ENCODE assay signal across 8 cellular contexts in the genomic region with DNA sequence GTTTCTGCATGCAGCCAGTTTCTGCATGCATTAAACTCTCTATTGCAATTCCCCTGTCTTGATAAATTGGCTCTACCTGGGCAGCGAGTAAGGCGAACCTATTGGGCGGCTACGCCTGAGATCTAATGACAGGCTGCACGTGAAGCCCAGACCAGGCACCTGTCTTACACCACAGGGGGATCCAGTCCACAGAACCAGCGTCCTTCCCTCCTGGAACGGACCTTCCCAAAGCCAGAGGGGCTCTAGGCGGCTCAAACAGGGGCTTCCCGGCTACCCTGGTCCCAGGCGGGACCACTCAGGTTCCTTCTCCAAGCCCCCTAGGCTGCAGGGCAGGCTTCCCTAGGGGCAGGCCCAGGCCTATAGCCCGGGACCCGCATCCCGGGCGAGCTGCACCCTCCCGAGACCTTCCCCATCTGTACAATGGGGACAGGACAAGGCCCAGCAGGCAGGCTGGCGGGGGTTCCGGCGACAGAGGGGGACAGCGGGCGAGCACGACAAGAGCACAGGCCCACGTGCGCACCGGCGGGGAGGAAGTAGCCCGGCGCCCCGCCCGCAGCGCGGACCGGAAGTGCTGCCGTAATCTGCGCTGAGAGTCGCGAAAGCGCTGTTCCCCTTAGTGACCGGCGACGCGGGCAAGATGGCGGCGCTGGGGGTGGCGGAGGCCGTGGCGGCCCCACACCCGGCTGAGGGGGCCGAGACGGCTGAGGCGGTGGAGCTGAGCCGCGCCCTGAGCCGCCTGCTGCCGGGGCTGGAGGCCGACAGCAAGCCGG. TPM values are rescaled to one million over a fixed set of nuclear protein-coding genes. Genes with fewer than 3 reads are reported as not detected.
A peak's percentile ranks its signal among the peaks of the same experiment; 100 is the strongest.
DNase-seq lines count a peak whose midpoint lies in the region; ATAC-seq and TF ChIP-seq lines count a peak whose summit lies in the region.

Gene DNAAF5 (plus strand): TSS at position 616 of the 770 bp plus-strand sequence. CDS start 22 bp downstream, at position 638.

- DNase-seq in GDM1 (lab: John Stamatoyannopoulos, UW) (peak; percentile 78), H9 (peak; percentile 88), M059J (ENCODE audit: low read depth) (peak; percentile 82), SJSA1 (ENCODE audit: low read depth in 1 of 2, low spot score in 2 of 2) (peak; percentile 64 to 81), nucleus accumbens (lab: John Stamatoyannopoulos, UW) (peak in 54 of 56 donors; percentile 38 to 90 (median 74)), superior temporal gyrus (ENCODE audit: extremely low spot score) (peak; percentile 90)
- peak; percentile 63 to 82 (median 70) for DNase-seq in activated naive CD4-positive, alpha-beta T cell (lab: John Stamatoyannopoulos, UW)

- peaks cover 56 to 72% (median 61%) of the 10 kb centered on the region in 3 experiments for H3K36me3 Mint-ChIP-seq in H9 (ENCODE audit: insufficient read depth in 1 of 3, low read depth in 3 of 3)

- TF ChIP-seq CTCF in H9 (conservative IDR thresholded peaks at IDR 0.05) = no peak
- no peak for TF ChIP-seq CTCF in gastroesophageal sphincter (IDR thresholded peaks at IDR 0.05)

- H3K4me1 ChIP-seq in H9 (ENCODE audit: insufficient read depth, low read length) (no peaks in the 10 kb centered on the region; the same call in 1 of the 2 replicates), SJSA1 (replicated peaks) (peaks cover 13% of the 10 kb centered on the region), gastroesophageal sphincter (peaks cover 0 to 44% (median 18%) of the 10 kb centered on the region in 3 donors)

- no peak within 1 kb of the TSS for H3T11ph ChIP-seq in H9 (ENCODE audit: low read length)

- H3K4me1 Mint-ChIP-seq in H9 = peaks cover 15 to 18% of the 10 kb centered on the region in 2 experiments

- H3K27ac ChIP-seq in H9 (ENCODE audit: insufficient read length, low read depth, low read length) (no peak within 1 kb of the TSS), SJSA1 (peak within 1 kb of the TSS; percentile 7; the same call in 1 of the 2 replicates), gastroesophageal sphincter (peak within 1 kb of the TSS in 3 of 4 donors; percentile 82 to 85 (median 85))

- peak within 1 kb of the TSS; percentile 37 for H3K9ac ChIP-seq in H9 (ENCODE audit: extremely low read depth, insufficient read length, low read length)

- H3K9me3 ChIP-seq in H9 (ENCODE audit: control insufficient read depth, low read depth, low read length) = no peaks in the 10 kb centered on the region
- H3K9me3 ChIP-seq in SJSA1 (replicated peaks) = peaks cover 12% of the 10 kb centered on the region
- no peaks in the 10 kb centered on the region for H3K9me3 ChIP-seq in gastroesophageal sphincter

- peaks cover 9% of the 10 kb centered on the region for H3K23me2 ChIP-seq in H9 (ENCODE audit: insufficient read length, low read depth, low read length, poor library complexity, severe bottlenecking)

- no peaks in the 10 kb centered on the region for H3K79me1 ChIP-seq in H9 (ENCODE audit: insufficient read depth, low read depth, low read length, poor library complexity, severe bottlenecking)

- no peak within 1 kb of the TSS; the same call in 1 of the 2 replicates for H3K14ac ChIP-seq in H9 (ENCODE audit: insufficient read depth, low read length)

- H3K9me3 Mint-ChIP-seq in H9 = peaks cover 42 to 44% of the 10 kb centered on the region in 2 experiments

- H3K27ac Mint-ChIP-seq in H9 = peak within 1 kb of the TSS in 2 of 3 experiments; percentile 55 to 81; a peak in 3 of 7 replicates

- no peaks in the 10 kb centered on the region for H3K27me3 ChIP-seq in H9 (ENCODE audit: insufficient read depth, low read length)
- H3K27me3 ChIP-seq in SJSA1 (replicated peaks) = no peaks in the 10 kb centered on the region
- no peaks in the 10 kb centered on the region for H3K27me3 ChIP-seq in gastroesophageal sphincter

- H3K4me2 ChIP-seq in H9 (ENCODE audit: insufficient read depth, insufficient read length, low read length) = peak within 1 kb of the TSS; percentile 38

- H3K27me3 Mint-ChIP-seq in H9 (ENCODE audit: low read depth) = no peaks in the 10 kb centered on the region

- H4K5ac ChIP-seq in H9 (ENCODE audit: insufficient read length, low read depth, low read length) = no peak within 1 kb of the TSS

- no peak within 1 kb of the TSS for H2BK12ac ChIP-seq in H9 (ENCODE audit: insufficient read length, low read depth, low read length)

- peak; percentile 94 for ATAC-seq in gastroesophageal sphincter

- H3K23ac ChIP-seq in H9 (ENCODE audit: insufficient read length, low read depth, low read length) = no peak within 1 kb of the TSS

- H3K4me3 Mint-ChIP-seq in H9 = peak within 1 kb of the TSS; percentile 85 to 96

- H3K56ac ChIP-seq in H9 (ENCODE audit: insufficient read length, low read depth, low read length) = no peak within 1 kb of the TSS

- no peak within 1 kb of the TSS for H4K8ac ChIP-seq in H9 (replicated peaks; ENCODE audit: insufficient read length, low read depth, low read length)

- H2BK15ac ChIP-seq in H9 (ENCODE audit: low read depth, low read length) = no peak within 1 kb of the TSS

- no peak within 1 kb of the TSS for H2AK5ac ChIP-seq in H9 (ENCODE audit: insufficient read length, low read length)

- H4K91ac ChIP-seq in H9 (ENCODE audit: insufficient read length, low read depth, low read length) = no peak within 1 kb of the TSS

- TF ChIP-seq POLR2A in gastroesophageal sphincter (IDR thresholded peaks at IDR 0.05) = peak; percentile 9 to 45

- H2BK20ac ChIP-seq in H9 (ENCODE audit: low read depth, low read length, poor library complexity, severe bottlenecking) = no peak within 1 kb of the TSS

- H3K36me3 ChIP-seq in SJSA1 = peaks cover 11% of the 10 kb centered on the region
- peaks cover 0 to 26% of the 10 kb centered on the region in 2 donors for H3K36me3 ChIP-seq in gastroesophageal sphincter

- H3K4me3 ChIP-seq in SJSA1 (peak within 1 kb of the TSS; percentile 100), gastroesophageal sphincter (peak within 1 kb of the TSS; percentile 64 to 95)

- H4K20me1 ChIP-seq in H9 (ENCODE audit: control insufficient read depth, insufficient read depth, insufficient read length) = no peaks in the 10 kb centered on the region

- WGBS in H9 (ENCODE audit: extremely low coverage, insufficient read length, low lambda C conversion rate) = no CpG with 5 or more reads among the region's 56 CpGs
- WGBS in gastroesophageal sphincter (ENCODE audit: low coverage in 1 of 2), 2 donors = 73% methylated on average over 3 of the region's 56 CpGs; no CpG with 5 or more reads in 1 of the 2 donors

- peak within 1 kb of the TSS; percentile 83 for H2BK120ac ChIP-seq in H9 (ENCODE audit: low read depth, low read length, poor library complexity, severe bottlenecking)

- H3K18ac ChIP-seq in H9 (ENCODE audit: insufficient read length, low read depth, low read length) = peak within 1 kb of the TSS; percentile 33

- no peak within 1 kb of the TSS for H3K4ac ChIP-seq in H9 (ENCODE audit: low read depth, low read length)

- H3K79me2 ChIP-seq in H9 (ENCODE audit: insufficient read depth, low read length) = peaks cover 21% of the 10 kb centered on the region; the same call in 1 of the 2 replicates

- H2BK5ac ChIP-seq in H9 (ENCODE audit: insufficient read length, low read length) = no peak within 1 kb of the TSS

- TF ChIP-seq EP300 in gastroesophageal sphincter (IDR thresholded peaks at IDR 0.05) = no peak

- no peak within 1 kb of the TSS for H2AFZ ChIP-seq in H9 (ENCODE audit: low read length)

RNA-seq across cellular contexts. Expression of gene DNAAF5, which starts in this region (rescaled TPM):
- 42.7 and 43.5 TPM in 2 replicates for total RNA-seq in H9 (2021)
- 23.3 and 35.4 TPM in 2 replicates for total RNA-seq in M059J (2014; rRNA removed; shearing (Covaris generic))
- 22.2 and 26.5 TPM in 2 replicates for total RNA-seq in SJSA1 (2014; rRNA removed; shearing (Covaris generic))
- total RNA-seq in gastroesophageal sphincter = 10 to 100 TPM; 17.4 to 36.4 (median 21.7) TPM
